In genomic region chr4:6331018-6331417, GRCh38 we compare ENCODE assay signal across 8 cellular contexts.
DNase-seq lines count a peak whose midpoint lies in the region; ATAC-seq and TF ChIP-seq lines count a peak whose summit lies in the region.

No MANE protein-coding gene starts in this region.

- H3K27ac ChIP-seq in tibial artery, result no peak overlapping the region

- H3K4me3 ChIP-seq in tibial artery, result no peak overlapping the region

- H3K36me3 ChIP-seq in tibial artery, result no peaks in the 10 kb centered on the region

- TF ChIP-seq CTCF in tibial artery (IDR thresholded peaks at IDR 0.05), result peak; percentile 18 to 19

- peaks cover 0 to 6% (median 0%) of the 10 kb centered on the region in 4 donors for H3K4me1 ChIP-seq in tibial artery

- in situ Hi-C loops in ACHN (cut with HindIII; ENCODE audit: low pct_ligation_motif_present, low pct_unique_long_range_greater_than_20kb, low sequenced_read_pairs), result no loop called here

- peaks cover 0 to 79% of the 10 kb centered on the region in 2 donors for H3K27me3 ChIP-seq in tibial artery

- DNase-seq in ACHN, result peak; percentile 29
- DNase-seq in ELR (ENCODE audit: low read depth), result peak; percentile 38
- peak; percentile 68 for DNase-seq in RPMI8226
- DNase-seq in germinal center (ENCODE audit: low spot score), result peak; percentile 22
- no peak for DNase-seq in tibial artery
- no peak for DNase-seq in NCI-H146 treated with DMSO at 0.1 percent for 48 hours (lab: John Stamatoyannopoulos, UW; ENCODE audit: unreplicated experiment)

- intact Hi-C loops in tibial artery (cut with DNase I; ENCODE audit: low total_unique reads), result no loop called here

- peaks cover 0 to 4% (median 0%) of the 10 kb centered on the region in 3 donors for H3K9me3 ChIP-seq in tibial artery

- ATAC-seq in GM18511 (IDR thresholded peaks at IDR 0.05; ENCODE audit: unreplicated experiment) (no peak), HG03342 (IDR thresholded peaks at IDR 0.05; ENCODE audit: unreplicated experiment) (no peak)

Comparison
In these comparisons a context has a peak if more than half of its experiments do, and no peak if none do; other contexts are left out.
1. DNase-seq: peak in ACHN (single experiment), ELR (single experiment), RPMI8226 (single experiment) and germinal center (single experiment); none in tibial artery (0 of 2) and NCI-H146 treated with DMSO at 0.1 percent for 48 hours (single experiment).